In genomic region chr17:46874906-46875305, GRCh38 we compare ENCODE assay signal across 22 cellular contexts. TPM values are rescaled to one million over a fixed set of nuclear protein-coding genes. Genes with fewer than 3 reads are reported as not detected.
"Had no signal": no experiment of that assay in that cellular context is flagged by ENCODE, and none has a peak within 500 bp of the region (broad histone marks: within the 10 kb centered on the region; RNA-seq: fewer than 3 reads in every experiment).

No MANE protein-coding gene starts in this region.

- H2AFZ ChIP-seq: hepatocyte had no signal

- H3K36me3 Mint-ChIP-seq: activated CD8-positive, alpha-beta memory T cell treated with anti-CD3 and anti-CD28 coated beads, Interleukin-2, amount 10 ng/mL, durations not matched to agents 7 days and 5 days; activated naive CD8-positive, alpha-beta T cell treated with anti-CD3 and anti-CD28 coated beads for 36 hours; natural killer cell; stimulated activated memory B cell treated with anti-CD40 and anti-IgM and Interleukin-4, amounts not matched to agents 10 μg/mL and 1 μg/mL and 100 μg/mL, for 72 hours had no signal

- H3K27ac ChIP-seq: cardiac muscle cell, epithelial cell of prostate, hepatocyte, lower lobe of right lung, neutrophil, spleen, thoracic aorta, upper lobe of right lung had no signal

- H3K36me3 ChIP-seq: cardiac muscle cell, lower lobe of right lung, neutrophil, spleen, thoracic aorta, upper lobe of right lung had no signal

- H3K27ac Mint-ChIP-seq: activated CD4-positive, alpha-beta memory T cell treated with anti-CD3 and anti-CD28 coated beads, Interleukin-2, amount 10 ng/mL, durations not matched to agents 7 days and 5 days; activated CD8-positive, alpha-beta memory T cell treated with anti-CD3 and anti-CD28 coated beads, Interleukin-2, amount 10 ng/mL, durations not matched to agents 7 days and 5 days; activated naive CD8-positive, alpha-beta T cell treated with anti-CD3 and anti-CD28 coated beads for 36 hours; natural killer cell; stimulated activated memory B cell treated with anti-CD40 and anti-IgM and Interleukin-4, amounts not matched to agents 10 μg/mL and 1 μg/mL and 100 μg/mL, for 72 hours had no signal

- H3K4me3 ChIP-seq: cardiac muscle cell, hepatocyte, lower lobe of right lung, spleen, thoracic aorta, upper lobe of right lung had no signal

- H3K4me1 Mint-ChIP-seq: natural killer cell; stimulated activated memory B cell treated with anti-CD40 and anti-IgM and Interleukin-4, amounts not matched to agents 10 μg/mL and 1 μg/mL and 100 μg/mL, for 72 hours had no signal

- ATAC-seq: activated CD8-positive, alpha-beta memory T cell treated with anti-CD3 and anti-CD28 coated beads, Interleukin-2, amount 10 ng/mL, durations not matched to agents 7 days and 5 days; left colon; lower lobe of right lung; natural killer cell; stimulated activated memory B cell treated with anti-CD40 and anti-IgM and Interleukin-4, amounts not matched to agents 10 μg/mL and 1 μg/mL and 100 μg/mL, for 72 hours; upper lobe of right lung had no signal

- H3K4me3 Mint-ChIP-seq: activated CD4-positive, alpha-beta memory T cell treated with anti-CD3 and anti-CD28 coated beads, Interleukin-2, amount 10 ng/mL, durations not matched to agents 7 days and 5 days; activated CD8-positive, alpha-beta memory T cell treated with anti-CD3 and anti-CD28 coated beads, Interleukin-2, amount 10 ng/mL, durations not matched to agents 7 days and 5 days; activated naive CD8-positive, alpha-beta T cell treated with anti-CD3 and anti-CD28 coated beads for 36 hours; natural killer cell; stimulated activated memory B cell treated with anti-CD40 and anti-IgM and Interleukin-4, amounts not matched to agents 10 μg/mL and 1 μg/mL and 100 μg/mL, for 72 hours had no signal

- H3K9me3 Mint-ChIP-seq: activated CD4-positive, alpha-beta memory T cell treated with anti-CD3 and anti-CD28 coated beads, Interleukin-2, amount 10 ng/mL, durations not matched to agents 7 days and 5 days; activated naive CD8-positive, alpha-beta T cell treated with anti-CD3 and anti-CD28 coated beads for 36 hours; natural killer cell; stimulated activated memory B cell treated with anti-CD40 and anti-IgM and Interleukin-4, amounts not matched to agents 10 μg/mL and 1 μg/mL and 100 μg/mL, for 72 hours had no signal

- H3K9me3 ChIP-seq: lower lobe of right lung, neutrophil, spleen, thoracic aorta, upper lobe of right lung had no signal

- DNase-seq: activated CD4-positive, alpha-beta memory T cell treated with anti-CD3 and anti-CD28 coated beads, Interleukin-2, amount 10 ng/mL, durations not matched to agents 7 days and 5 days; activated CD4-positive, alpha-beta T cell treated with anti-CD3 and anti-CD28 coated beads for 48 hours; activated CD4-positive, CD25-positive, alpha-beta regulatory T cell; activated CD8-positive, alpha-beta memory T cell treated with anti-CD3 and anti-CD28 coated beads, Interleukin-2, amount 10 ng/mL, durations not matched to agents 7 days and 5 days; activated naive CD4-positive, alpha-beta T cell; activated naive CD8-positive, alpha-beta T cell treated with anti-CD3 and anti-CD28 coated beads for 36 hours; amniotic stem cell; foreskin fibroblast; left colon; lower lobe of right lung; natural killer cell; spleen; stimulated activated CD4-positive, alpha-beta T cell treated with anti-CD3 and anti-CD28 coated beads, Interleukin-4, amount 100 ng/mL, for 4 hours; upper lobe of right lung had no signal

- H3K4me2 ChIP-seq: hepatocyte had no signal

- H3K79me2 ChIP-seq: hepatocyte had no signal

- H3K27me3 ChIP-seq: cardiac muscle cell, hepatocyte, spleen, upper lobe of right lung had no signal

- H3K27me3 Mint-ChIP-seq: activated CD4-positive, alpha-beta memory T cell treated with anti-CD3 and anti-CD28 coated beads, Interleukin-2, amount 10 ng/mL, durations not matched to agents 7 days and 5 days; activated CD8-positive, alpha-beta memory T cell treated with anti-CD3 and anti-CD28 coated beads, Interleukin-2, amount 10 ng/mL, durations not matched to agents 7 days and 5 days; activated naive CD8-positive, alpha-beta T cell treated with anti-CD3 and anti-CD28 coated beads for 36 hours; stimulated activated memory B cell treated with anti-CD40 and anti-IgM and Interleukin-4, amounts not matched to agents 10 μg/mL and 1 μg/mL and 100 μg/mL, for 72 hours had no signal

RNA-seq across cellular contexts. Expression of gene WNT9B, which starts 23.5 kb away (rescaled TPM):
- total RNA-seq: activated CD4-positive, alpha-beta memory T cell treated with anti-CD3 and anti-CD28 coated beads, Interleukin-2, amount 10 ng/mL, durations not matched to agents 7 days and 5 days; activated CD8-positive, alpha-beta memory T cell treated with anti-CD3 and anti-CD28 coated beads, Interleukin-2, amount 10 ng/mL, durations not matched to agents 7 days and 5 days; activated naive CD8-positive, alpha-beta T cell treated with anti-CD3 and anti-CD28 coated beads for 36 hours; cardiac muscle cell; dermis microvascular lymphatic vessel endothelial cell; left colon; natural killer cell; T-helper 2 cell treated with Interferon-gamma antibody and Interleukin-4, amounts not matched to agents 100 ng/mL and 5 ng/mL, for 36 hours had no signal

RNA-seq across cellular contexts. Expression of gene WNT3, which starts 56.4 kb away (rescaled TPM):
- total RNA-seq: activated CD4-positive, alpha-beta memory T cell treated with anti-CD3 and anti-CD28 coated beads, Interleukin-2, amount 10 ng/mL, durations not matched to agents 7 days and 5 days; activated CD8-positive, alpha-beta memory T cell treated with anti-CD3 and anti-CD28 coated beads, Interleukin-2, amount 10 ng/mL, durations not matched to agents 7 days and 5 days; T-helper 2 cell treated with Interferon-gamma antibody and Interleukin-4, amounts not matched to agents 100 ng/mL and 5 ng/mL, for 36 hours had no signal
